ENCODE assay signal across 1 cellular context in genomic region chr10:96584035-96584434, GRCh38.
TF ChIP-seq lines count a peak whose summit lies in the region.

No MANE protein-coding gene starts in this region.

TF ChIP-seq in endothelial cell of umbilical vein, 7 proteins besides CTCF, POLR2A, EP300 and RAD21 (continued from another document):
- TF ChIP-seq JUN (IDR thresholded peaks at IDR 0.05; ENCODE audit: borderline replicate concordance, insufficient read depth, insufficient read length, low read depth) (no peak), MYC (IDR thresholded peaks at IDR 0.05; ENCODE audit: low read depth, low read length) (no peak)
